1 cellular context compared by ENCODE assay signal in genomic region chr12:9107542-9107873, GRCh38.
TF ChIP-seq lines count a peak whose summit lies in the region.

No MANE protein-coding gene starts in this region.

TF ChIP-seq in HepG2, 621 proteins besides CTCF, POLR2A, EP300 and RAD21 (continued from another document):
- TF ChIP-seq HMGXB3 (CRISPR knock-in tag; IDR thresholded peaks at IDR 0.05; ENCODE audit: borderline replicate concordance) (no peak), MIER2 (CRISPR knock-in tag; IDR thresholded peaks at IDR 0.05) (no peak), THAP11 (CRISPR knock-in tag; IDR thresholded peaks at IDR 0.05) (no peak), PAXIP1 (CRISPR knock-in tag; conservative IDR thresholded peaks at IDR 0.05) (no peak), ZNF441 (CRISPR knock-in tag; IDR thresholded peaks at IDR 0.05; ENCODE audit: borderline replicate concordance) (no peak), ZNF576 (CRISPR knock-in tag; IDR thresholded peaks at IDR 0.05) (no peak), ZFP36L1 (CRISPR knock-in tag; IDR thresholded peaks at IDR 0.05) (no peak), SNRNP70 (IDR thresholded peaks at IDR 0.05; ENCODE audit: low read depth, low read length) (peak; percentile 28), TIGD3 (CRISPR knock-in tag; IDR thresholded peaks at IDR 0.05; ENCODE audit: borderline replicate concordance) (no peak), POLR2G (IDR thresholded peaks at IDR 0.05; ENCODE audit: low read depth, low read length) (peak; percentile 94), ZNF512 (CRISPR knock-in tag; IDR thresholded peaks at IDR 0.05) (no peak), DDIT3 (CRISPR knock-in tag; IDR thresholded peaks at IDR 0.05) (no peak), NFRKB (IDR thresholded peaks at IDR 0.05) (no peak), FOSL2 (CRISPR knock-in tag; IDR thresholded peaks at IDR 0.05) (no peak), ZNF407 (CRISPR knock-in tag; IDR thresholded peaks at IDR 0.05; ENCODE audit: not compliant biosample characterization) (no peak)
